In genomic region chr18:58911766-58912165, GRCh38 we compare ENCODE assay signal across 8 cellular contexts. TPM values are rescaled to one million over a fixed set of nuclear protein-coding genes. Genes with fewer than 3 reads are reported as not detected.
DNase-seq lines count a peak whose midpoint lies in the region; ATAC-seq, FAIRE-seq and TF ChIP-seq lines count a peak whose summit lies in the region.
"Had no signal": no experiment of that assay in that cellular context is flagged by ENCODE, and none has a peak within 500 bp of the region (broad histone marks: within the 10 kb centered on the region; RNA-seq: fewer than 3 reads in every experiment).

No MANE protein-coding gene starts in this region.

- peaks cover 23% of the 10 kb centered on the region for H3K4me1 Mint-ChIP-seq in T-helper 17 cell

- 34 to 42% (median 39%) methylated on average over 8 of the region's 8 CpGs for WGBS in small intestine, 3 donors

- no peak for FAIRE-seq in small intestine (lab: Jason Lieb, UNC)

- peak overlapping the region; percentile 68 for H3K4me3 Mint-ChIP-seq in T-helper 17 cell

- TF ChIP-seq CTCF in fibroblast of villous mesenchyme (IDR thresholded peaks at IDR 0.05; ENCODE audit: insufficient read depth, low read depth, low read length) (no peak), uterus (IDR thresholded peaks at IDR 0.05) (no peak)

- peak overlapping the region; percentile 86 for H3K27ac Mint-ChIP-seq in T-helper 17 cell

- peak overlapping the region; percentile 27 for H3K27ac ChIP-seq in muscle layer of duodenum (ENCODE audit: low read length)
- peak overlapping the region; percentile 29 to 82 for H3K27ac ChIP-seq in uterus
- peak overlapping the region in 1 of 2 donors; percentile 25 for H3K27ac ChIP-seq in small intestine (ENCODE audit: low read depth in 1 of 2, low read length in 1 of 2)

- H3K4me3 ChIP-seq in fibroblast of villous mesenchyme (ENCODE audit: low read depth, low read length) (no peak overlapping the region), muscle layer of duodenum (ENCODE audit: low read depth in 1 of 2, low read length in 2 of 2) (no peak overlapping the region), uterus (no peak overlapping the region), small intestine (ENCODE audit: low read depth in 1 of 2, low read length in 2 of 2) (no peak overlapping the region)

- intact Hi-C loops in uterus (cut with DNase I; ENCODE audit: low total_unique reads) = no loop called here

- no peak for TF ChIP-seq POLR2A in uterus (IDR thresholded peaks at IDR 0.05)

- H3K36me3 ChIP-seq in muscle layer of duodenum (ENCODE audit: control insufficient read depth in 1 of 2, insufficient read depth in 2 of 2, low read length in 2 of 2) (no peaks in the 10 kb centered on the region), uterus (no peaks in the 10 kb centered on the region), small intestine (ENCODE audit: control insufficient read depth in 2 of 2, insufficient read depth in 2 of 2, low read length in 2 of 2) (no peaks in the 10 kb centered on the region)

- peaks cover 34% of the 10 kb centered on the region for H3K27me3 Mint-ChIP-seq in T-helper 17 cell

- H3K4me1 ChIP-seq in muscle layer of duodenum (ENCODE audit: control insufficient read depth in 1 of 2, insufficient read depth in 2 of 2, low read length in 2 of 2) (peaks cover 0 to 17% of the 10 kb centered on the region in 2 donors), uterus (peaks cover 0 to 9% of the 10 kb centered on the region in 2 donors), small intestine (ENCODE audit: control insufficient read depth in 2 of 2, insufficient read depth in 1 of 2, low read depth in 1 of 2, low read length in 1 of 2) (no peaks in the 10 kb centered on the region)

- DNase-seq in T-helper 17 cell (no peak), fibroblast of villous mesenchyme (ENCODE audit: low read depth) (peak; percentile 74), uterus (no peak), small intestine (no peak), LoVo (ENCODE audit: low spot score) (no peak)
- DNase-seq: NCI-H2171 had no signal

- peak; percentile 65 for ATAC-seq in T-helper 17 cell
- ATAC-seq in GM18502 (IDR thresholded peaks at IDR 0.05; ENCODE audit: poor library complexity, unreplicated experiment) = no peak

- H3K27me3 ChIP-seq in muscle layer of duodenum (ENCODE audit: low read depth, low read length) = no peaks in the 10 kb centered on the region
- H3K27me3 ChIP-seq in uterus = no peaks in the 10 kb centered on the region
- no peaks in the 10 kb centered on the region for H3K27me3 ChIP-seq in small intestine (ENCODE audit: control insufficient read depth in 2 of 2, insufficient read depth in 2 of 2, low read length in 2 of 2)

- H3K9me3 ChIP-seq in T-helper 17 cell (ENCODE audit: control insufficient read depth, low read length, poor library complexity, severe bottlenecking) (no peaks in the 10 kb centered on the region), muscle layer of duodenum (ENCODE audit: control insufficient read depth in 1 of 2, low read length in 2 of 2) (no peaks in the 10 kb centered on the region), uterus (no peaks in the 10 kb centered on the region), small intestine (ENCODE audit: control insufficient read depth, low read depth) (no peaks in the 10 kb centered on the region)

- peaks cover 3% of the 10 kb centered on the region for H3K36me3 Mint-ChIP-seq in T-helper 17 cell (ENCODE audit: low read depth)

RNA-seq across cellular contexts. Expression of gene ZNF532, which starts 47.1 kb away (rescaled TPM):
- 10 to 100 TPM; 12.9 to 17.7 TPM for total RNA-seq in T-helper 17 cell
- 45.1 and 45.8 TPM in 2 replicates for total RNA-seq in fibroblast of villous mesenchyme
- 100 to 1,000 TPM in 2 of 4 donors, 10 to 100 TPM in 2; 32.4 to 174 (median 127) TPM for total RNA-seq in uterus
- polyA plus RNA-seq in small intestine = 1 to 10 TPM; 1.3 to 7.4 (median 2.4) TPM
